ENCODE assay signal across 15 cellular contexts in genomic region chr9:125541840-125542243, GRCh38.
DNase-seq lines count a peak whose midpoint lies in the region; TF ChIP-seq lines count a peak whose summit lies in the region.
"Had no signal": no experiment of that assay in that cellular context is flagged by ENCODE, and none has a peak within 500 bp of the region (broad histone marks: within the 10 kb centered on the region; RNA-seq: fewer than 3 reads in every experiment).

No MANE protein-coding gene starts in this region.

- intact Hi-C loops in Caco-2 (cut with micrococcal nuclease; ENCODE audit: unreplicated experiment): no loop called here

- H3K4me1 Mint-ChIP-seq in Caco-2 (ENCODE audit: low read depth, unreplicated experiment): peaks cover 12% of the 10 kb centered on the region

- H3K23ac ChIP-seq in mesenchymal stem cell (ENCODE audit: low read length in 2 of 2): no peak overlapping the region

- no peak overlapping the region for H2BK12ac ChIP-seq in mesenchymal stem cell (ENCODE audit: low read length in 2 of 2)

- H2BK5ac ChIP-seq in mesenchymal stem cell (ENCODE audit: low read depth, low read length, poor library complexity, severe bottlenecking): no peak overlapping the region

- TF ChIP-seq CTCF in Caco-2 (IDR thresholded peaks at IDR 0.05; ENCODE audit: insufficient read depth in 1 of 2, low read depth in 1 of 2, low read length in 1 of 2, severe bottlenecking in 1 of 2, unreplicated experiment in 1 of 2): no peak

- CTCF ChIA-PET in Caco-2 (lab: Charles Lee): interaction anchor here (0.6 kb wide), 1 partner anchor 479 kb away, joined by 3 read pairs; no protein-coding TSS in a partner anchor

- H2BK15ac ChIP-seq in mesenchymal stem cell (ENCODE audit: low read depth, poor library complexity, severe bottlenecking): no peak overlapping the region

- POLR2A ChIA-PET in Caco-2 (lab: Charles Lee): no interaction called here

- no peak overlapping the region for H4K91ac ChIP-seq in mesenchymal stem cell (ENCODE audit: low read length)

- H3K4me2 ChIP-seq in mesenchymal stem cell (ENCODE audit: low read length, poor library complexity, severe bottlenecking): no peak overlapping the region

- H3K9me3 ChIP-seq in Caco-2 (no peaks in the 10 kb centered on the region), mesenchymal stem cell (ENCODE audit: control insufficient read depth, low read length) (no peaks in the 10 kb centered on the region)
- H3K9me3 ChIP-seq: thoracic aorta had no signal

- H3K79me1 ChIP-seq in mesenchymal stem cell (replicated peaks; ENCODE audit: low read length, poor library complexity, severe bottlenecking): peaks cover 26% of the 10 kb centered on the region

- DNase-seq in DMS79 (lab: John Stamatoyannopoulos, UW) (peak; percentile 82), NCI-H1694 treated with DMSO at 0.1 percent for 48 hours (lab: John Stamatoyannopoulos, UW) (peak; percentile 67), SHP77 (lab: John Stamatoyannopoulos, UW) (peak; percentile 73 to 88), left kidney (ENCODE audit: low read depth, low spot score) (peak; percentile 22), Caco-2 (no peak), NOMO-1 treated with dmso at 0.1 percent for 144 hours (lab: John Stamatoyannopoulos, UW; ENCODE audit: unreplicated experiment) (no peak), mesenchymal stem cell (no peak)
- DNase-seq: activated CD8-positive, alpha-beta memory T cell treated with anti-CD3 and anti-CD28 coated beads for 24 hours; activated naive CD4-positive, alpha-beta T cell treated with Interleukin-2 at 50 U/mL for 16 hours; HFFc6; kidney glomerular epithelial cell; NCI-H1048; SIG-M5 had no signal

- H3K4me3 Mint-ChIP-seq in Caco-2 (ENCODE audit: unreplicated experiment): no peak overlapping the region
- H3K4me3 Mint-ChIP-seq: HFFc6 had no signal

- no peak overlapping the region for H2AFZ ChIP-seq in mesenchymal stem cell (ENCODE audit: low read depth, low read length)

- no peak overlapping the region for H3K4me3 ChIP-seq in Caco-2 (ENCODE audit: low read depth, low read length)
- no peak overlapping the region for H3K4me3 ChIP-seq in mesenchymal stem cell (ENCODE audit: insufficient read depth in 1 of 2, low read depth in 1 of 2, low read length in 2 of 2)
- H3K4me3 ChIP-seq: cardiac muscle cell, thoracic aorta had no signal

- H3K27ac ChIP-seq in mesenchymal stem cell (ENCODE audit: low read length, poor library complexity, severe bottlenecking): no peak overlapping the region
- H3K27ac ChIP-seq: cardiac muscle cell, thoracic aorta had no signal

- no TSS peak for BruUV-seq in Caco-2 (replicated peaks; lab: Mats Ljungman, UMichigan)

- H3K14ac ChIP-seq in mesenchymal stem cell (ENCODE audit: low read length in 2 of 2): no peak overlapping the region

- WGBS in mesenchymal stem cell: 94% methylated on average over 12 of the region's 12 CpGs

- no peaks in the 10 kb centered on the region for H3K36me3 ChIP-seq in Caco-2 (ENCODE audit: control insufficient read depth, insufficient read depth, low read length)
- H3K36me3 ChIP-seq in mesenchymal stem cell (ENCODE audit: control insufficient read depth in 1 of 2, insufficient read depth in 2 of 2, low read depth in 1 of 2, low read length in 2 of 2): peaks cover 2 to 42% of the 10 kb centered on the region in 2 experiments
- H3K36me3 ChIP-seq: cardiac muscle cell, thoracic aorta had no signal

- no peak overlapping the region for H2AK5ac ChIP-seq in mesenchymal stem cell (ENCODE audit: low read length, severe bottlenecking)

- no peak overlapping the region for H3K18ac ChIP-seq in mesenchymal stem cell (ENCODE audit: low read depth in 1 of 2, low read length in 2 of 2)

- H3K4me1 ChIP-seq in Caco-2 (peaks cover 13% of the 10 kb centered on the region), mesenchymal stem cell (ENCODE audit: control insufficient read depth, insufficient read depth, low read depth, low read length) (peaks cover 9% of the 10 kb centered on the region)

- no peaks in the 10 kb centered on the region for H3K27me3 ChIP-seq in Caco-2 (replicated peaks; ENCODE audit: control insufficient read depth, insufficient read depth, low read length)
- H3K27me3 ChIP-seq in mesenchymal stem cell (ENCODE audit: control insufficient read depth in 1 of 2, insufficient read depth in 1 of 2, low read length in 2 of 2): no peaks in the 10 kb centered on the region
- H3K27me3 ChIP-seq: cardiac muscle cell had no signal

- H3K4ac ChIP-seq in mesenchymal stem cell (ENCODE audit: low read depth in 1 of 2, low read length in 2 of 2): no peak overlapping the region

- H3K27me3 Mint-ChIP-seq in Caco-2 (ENCODE audit: insufficient read depth, unreplicated experiment): no peaks in the 10 kb centered on the region

- H3K27ac Mint-ChIP-seq in Caco-2 (ENCODE audit: unreplicated experiment): no peak overlapping the region
- H3K27ac Mint-ChIP-seq: HFFc6 had no signal

- H3K9ac ChIP-seq in mesenchymal stem cell (ENCODE audit: low read length): no peak overlapping the region

- H4K8ac ChIP-seq in mesenchymal stem cell (ENCODE audit: low read length): no peak overlapping the region

- H3K9me3 Mint-ChIP-seq in Caco-2 (ENCODE audit: unreplicated experiment): no peaks in the 10 kb centered on the region
- H3K9me3 Mint-ChIP-seq: HFFc6 had no signal

- peaks cover 11% of the 10 kb centered on the region for H3K36me3 Mint-ChIP-seq in Caco-2 (ENCODE audit: insufficient read depth, unreplicated experiment)

- H2BK120ac ChIP-seq in mesenchymal stem cell (ENCODE audit: low read depth, low read length): no peak overlapping the region

Comparison
In these comparisons a context has a peak if more than half of its experiments do, and no peak if none do; other contexts are left out.
1. DNase-seq: peak in DMS79 (single experiment), NCI-H1694 treated with DMSO at 0.1 percent for 48 hours (single experiment), SHP77 (2 of 2) and left kidney (single experiment); none in Caco-2 (0 of 2), NOMO-1 treated with dmso at 0.1 percent for 144 hours (single experiment) and mesenchymal stem cell (single experiment).